In the genomic region with DNA sequence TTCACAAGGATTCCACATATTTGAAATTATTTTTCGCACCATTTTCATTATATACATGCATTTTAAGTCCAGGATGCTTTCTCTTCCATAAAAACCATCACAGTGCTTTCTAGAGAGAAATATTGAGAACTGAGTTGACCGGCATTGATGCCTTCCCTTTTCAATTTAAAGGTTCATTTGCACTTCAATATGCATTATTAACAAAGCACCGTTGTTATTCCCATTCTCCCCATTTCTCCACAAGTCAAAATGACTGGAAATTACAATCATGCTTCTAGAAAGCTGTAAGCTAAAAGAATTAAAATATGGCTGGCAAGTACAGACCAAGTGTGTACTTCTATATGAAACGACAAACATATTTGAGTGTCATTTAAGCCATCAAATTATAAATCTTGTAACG, we compare ENCODE assay signal across 34 cellular contexts.
"Had no signal": no experiment of that assay in that cellular context is flagged by ENCODE, and none has a peak within 500 bp of the region (broad histone marks: within the 10 kb centered on the region; RNA-seq: fewer than 3 reads in every experiment).

No MANE protein-coding gene starts in this region.

- H3K27me3 ChIP-seq: ascending aorta, brain microvascular endothelial cell, breast epithelium had no signal

- H3K27me3 Mint-ChIP-seq: activated CD4-positive, alpha-beta T cell treated with anti-CD3 and anti-CD28 coated beads, Interleukin-2, amount 10 ng/mL, durations not matched to agents 24 days and 14 days; activated CD8-positive, alpha-beta T cell treated with anti-CD3 and anti-CD28 coated beads for 36 hours; activated T-helper 17 cell treated with anti-CD3 and anti-CD28 coated beads, Interleukin-2, amount 50 U/mL, for 72 hours had no signal

- H3K4me3 ChIP-seq: ascending aorta, breast epithelium had no signal

- H3K27ac Mint-ChIP-seq: activated B cell treated with CpG ODN at 0.5 μM for 24 hours; activated CD4-positive, alpha-beta memory T cell treated with anti-CD3 and anti-CD28 coated beads for 36 hours; activated CD4-positive, alpha-beta T cell treated with anti-CD3 and anti-CD28 coated beads, Interleukin-2, amount 10 ng/mL, durations not matched to agents 24 days and 14 days; activated CD8-positive, alpha-beta T cell treated with anti-CD3 and anti-CD28 coated beads for 36 hours; activated naive CD4-positive, alpha-beta T cell treated with anti-CD3 and anti-CD28 coated beads for 36 hours; activated naive CD4-positive, alpha-beta T cell treated with anti-CD3 and anti-CD28 coated beads, Interleukin-2, amount 50 U/mL, for 72 hours; activated naive CD8-positive, alpha-beta T cell treated with anti-CD3 and anti-CD28 coated beads for 36 hours; activated T-cell treated with anti-CD3 and anti-CD28 coated beads, Interleukin-2, amount 50 U/mL, for 72 hours; activated T-helper 1 cell treated with anti-CD3 and anti-CD28 coated beads, Interleukin-12 subunit alpha, Interleukin-12 subunit beta, Interleukin-2, Interleukin-4 antibody, amounts not matched to agents 30 ng/mL and 10 ng/mL and 1 ng/mL, durations not matched to agents 14 hours and 24 hours and 36 hours; activated T-helper 17 cell treated with anti-CD3 and anti-CD28 coated beads, Interleukin-2, amount 50 U/mL, for 72 hours; T-helper 1 cell treated with Interleukin-12 subunit alpha and Interleukin-12 subunit beta and Interleukin-4 antibody, amounts not matched to agents 30 μg/mL and 1 μg/mL, for 36 hours; T-helper 2 cell treated with Interferon-gamma antibody and Interleukin-4, amounts not matched to agents 5 μg/mL and 100 μg/mL, for 36 hours had no signal

- H3K9me3 ChIP-seq: breast epithelium had no signal

- H3K36me3 Mint-ChIP-seq: activated CD4-positive, alpha-beta memory T cell treated with anti-CD3 and anti-CD28 coated beads for 36 hours; activated naive CD8-positive, alpha-beta T cell treated with anti-CD3 and anti-CD28 coated beads for 36 hours had no signal

- H3K36me3 ChIP-seq: ascending aorta, brain microvascular endothelial cell, breast epithelium had no signal

- H3K4me3 Mint-ChIP-seq: activated B cell treated with CpG ODN at 0.5 μM for 24 hours; activated CD4-positive, alpha-beta memory T cell treated with anti-CD3 and anti-CD28 coated beads for 36 hours; activated CD4-positive, alpha-beta T cell treated with anti-CD3 and anti-CD28 coated beads, Interleukin-2, amount 10 ng/mL, durations not matched to agents 24 days and 14 days; activated CD8-positive, alpha-beta T cell treated with anti-CD3 and anti-CD28 coated beads for 36 hours; activated naive CD4-positive, alpha-beta T cell treated with anti-CD3 and anti-CD28 coated beads for 36 hours; activated naive CD8-positive, alpha-beta T cell treated with anti-CD3 and anti-CD28 coated beads for 36 hours; activated T-cell treated with anti-CD3 and anti-CD28 coated beads, Interleukin-2, amount 50 U/mL, for 4 hours; activated T-cell treated with anti-CD3 and anti-CD28 coated beads, Interleukin-2, amount 50 U/mL, for 72 hours; activated T-helper 1 cell treated with anti-CD3 and anti-CD28 coated beads, Interleukin-12 subunit alpha, Interleukin-12 subunit beta, Interleukin-2, Interleukin-4 antibody, amounts not matched to agents 30 ng/mL and 10 ng/mL and 1 ng/mL, durations not matched to agents 14 hours and 24 hours and 36 hours; activated T-helper 17 cell treated with anti-CD3 and anti-CD28 coated beads, Interleukin-2, amount 50 U/mL, for 72 hours; T-helper 1 cell treated with Interleukin-12 subunit alpha and Interleukin-12 subunit beta and Interleukin-4 antibody, amounts not matched to agents 30 μg/mL and 1 μg/mL, for 36 hours; T-helper 2 cell treated with Interferon-gamma antibody and Interleukin-4, amounts not matched to agents 5 μg/mL and 100 μg/mL, for 36 hours had no signal

- DNase-seq: activated B cell treated with CpG ODN at 0.5 μM for 24 hours; activated CD4-positive, alpha-beta memory T cell treated with anti-CD3 and anti-CD28 coated beads for 36 hours; activated CD4-positive, alpha-beta T cell treated with anti-CD3 and anti-CD28 coated beads for 4 hours; activated CD4-positive, alpha-beta T cell treated with anti-CD3 and anti-CD28 coated beads, Interleukin-2, amount 10 ng/mL, durations not matched to agents 24 days and 14 days; activated CD4-positive, alpha-beta T cell treated with anti-CD3 and anti-CD28 coated beads, Interleukin-2, amount 50 U/mL, for 1 hour; activated CD4-positive, alpha-beta T cell treated with anti-CD3 and anti-CD28 coated beads, Interleukin-2, amount 50 U/mL, for 4 hours; activated CD4-positive, CD25-positive, alpha-beta regulatory T cell treated with anti-CD3 and anti-CD28 coated beads, Interleukin-2, amount 50 U/mL, for 72 hours; activated CD8-positive, alpha-beta memory T cell treated with anti-CD3 and anti-CD28 coated beads, Interleukin-2, amount 50 U/mL, for 4 hours; activated CD8-positive, alpha-beta T cell treated with anti-CD3 and anti-CD28 coated beads for 36 hours; activated effector memory CD4-positive, alpha-beta T cell treated with anti-CD3 and anti-CD28 coated beads, Interleukin-2, amount 50 U/mL, for 16 hours; activated gamma-delta T cell treated with Interleukin-2 at 50 U/mL for 16 hours; activated naive CD4-positive, alpha-beta T cell; activated naive CD4-positive, alpha-beta T cell treated with anti-CD3 and anti-CD28 coated beads for 36 hours; activated naive CD4-positive, alpha-beta T cell treated with anti-CD3 and anti-CD28 coated beads, Interleukin-2, amount 50 U/mL, for 16 hours; activated naive CD8-positive, alpha-beta T cell treated with anti-CD3 and anti-CD28 coated beads for 36 hours; activated T-cell treated with anti-CD3 and anti-CD28 coated beads for 4 hours; activated T-cell treated with anti-CD3 and anti-CD28 coated beads, Interleukin-2, amount 50 U/mL, for 1 hour; activated T-cell treated with anti-CD3 and anti-CD28 coated beads, Interleukin-2, amount 50 U/mL, for 4 hours; activated T-cell treated with anti-CD3 and anti-CD28 coated beads, Interleukin-2, amount 50 U/mL, for 72 hours; amygdala; anterior cingulate cortex; brain microvascular endothelial cell; central memory CD4-positive, alpha-beta T cell; T-helper 1 cell; T-helper 2 cell; T-helper 9 cell had no signal

- H3K4me1 Mint-ChIP-seq: activated B cell treated with CpG ODN at 0.5 μM for 24 hours; activated CD4-positive, alpha-beta T cell treated with anti-CD3 and anti-CD28 coated beads, Interleukin-2, amount 10 ng/mL, durations not matched to agents 24 days and 14 days; activated naive CD8-positive, alpha-beta T cell treated with anti-CD3 and anti-CD28 coated beads for 36 hours; activated T-helper 17 cell treated with anti-CD3 and anti-CD28 coated beads, Interleukin-2, amount 50 U/mL, for 72 hours had no signal

- ATAC-seq: activated CD8-positive, alpha-beta T cell treated with anti-CD3 and anti-CD28 coated beads for 36 hours; activated naive CD4-positive, alpha-beta T cell treated with anti-CD3 and anti-CD28 coated beads, Interleukin-2, amount 50 U/mL, for 72 hours; activated T-cell treated with anti-CD3 and anti-CD28 coated beads, Interleukin-2, amount 50 U/mL, for 4 hours; activated T-cell treated with anti-CD3 and anti-CD28 coated beads, Interleukin-2, amount 50 U/mL, for 72 hours; activated T-helper 17 cell treated with anti-CD3 and anti-CD28 coated beads, Interleukin-2, amount 50 U/mL, for 72 hours had no signal

- H3K27ac ChIP-seq: ascending aorta, brain microvascular endothelial cell, breast epithelium, VCaP had no signal

- H3K9me3 Mint-ChIP-seq: activated B cell treated with CpG ODN at 0.5 μM for 24 hours; activated CD4-positive, alpha-beta memory T cell treated with anti-CD3 and anti-CD28 coated beads for 36 hours; activated CD4-positive, alpha-beta T cell treated with anti-CD3 and anti-CD28 coated beads, Interleukin-2, amount 10 ng/mL, durations not matched to agents 24 days and 14 days; activated CD8-positive, alpha-beta T cell treated with anti-CD3 and anti-CD28 coated beads for 36 hours; activated T-helper 1 cell treated with anti-CD3 and anti-CD28 coated beads, Interleukin-12 subunit alpha, Interleukin-12 subunit beta, Interleukin-2, Interleukin-4 antibody, amounts not matched to agents 30 ng/mL and 10 ng/mL and 1 ng/mL, durations not matched to agents 14 hours and 24 hours and 36 hours; activated T-helper 17 cell treated with anti-CD3 and anti-CD28 coated beads, Interleukin-2, amount 50 U/mL, for 72 hours; T-helper 2 cell treated with Interferon-gamma antibody and Interleukin-4, amounts not matched to agents 5 μg/mL and 100 μg/mL, for 36 hours had no signal

- H3K4me1 ChIP-seq: ascending aorta, breast epithelium had no signal
